ENCODE assay signal across 12 cellular contexts in the genomic region with DNA sequence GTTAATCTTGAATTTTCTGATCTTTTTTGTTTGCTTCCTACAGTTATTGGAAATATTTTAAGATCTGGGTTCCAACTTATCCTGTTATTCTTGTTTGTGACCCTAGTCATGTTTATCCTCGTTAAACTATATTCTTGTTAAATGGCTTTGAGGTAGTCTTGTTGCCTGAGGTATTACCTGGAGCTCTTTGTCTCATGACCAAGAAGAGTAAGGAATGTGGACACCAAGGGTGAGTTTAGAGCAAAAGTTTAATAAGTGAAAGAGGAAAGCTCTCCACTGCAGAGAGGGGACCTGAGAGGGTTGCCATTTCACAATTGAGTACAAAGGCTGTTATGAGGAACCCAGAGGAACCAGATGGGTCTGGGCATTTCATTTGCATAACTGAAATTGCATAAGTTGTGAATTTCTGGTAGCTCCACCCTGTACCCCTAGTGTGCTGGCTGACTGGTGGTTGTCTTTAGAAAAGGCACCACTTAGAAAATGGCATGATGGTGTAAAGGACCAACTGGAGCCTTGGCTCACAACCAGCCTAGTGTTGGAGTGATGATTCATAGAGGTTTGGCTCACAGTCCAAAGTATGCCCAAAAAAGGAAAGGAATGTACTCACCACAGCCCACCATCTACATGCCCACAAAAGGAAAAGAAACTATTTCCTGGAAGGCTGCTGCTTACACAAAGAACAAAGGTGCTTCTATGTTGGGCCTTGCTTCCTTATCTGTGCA. TPM values are rescaled to one million over a fixed set of nuclear protein-coding genes. Genes with fewer than 3 reads are reported as not detected.
DNase-seq lines count a peak whose midpoint lies in the region; ATAC-seq and TF ChIP-seq lines count a peak whose summit lies in the region.
"Had no signal": no experiment of that assay in that cellular context is flagged by ENCODE, and none has a peak within 500 bp of the region (broad histone marks: within the 10 kb centered on the region; RNA-seq: fewer than 3 reads in every experiment).

No MANE protein-coding gene starts in this region.

- H3K9me3 ChIP-seq in OCI-LY7 (ENCODE audit: low read length) (peaks cover 47% of the 10 kb centered on the region), left ventricle myocardium inferior (replicated peaks) (peaks cover 30% of the 10 kb centered on the region)

- no peaks in the 10 kb centered on the region for H3K4me1 ChIP-seq in OCI-LY7 (ENCODE audit: insufficient read depth, low read length, poor library complexity, severe bottlenecking)
- H3K4me1 ChIP-seq in left ventricle myocardium inferior, result no peaks in the 10 kb centered on the region

- TF ChIP-seq CTCF in OCI-LY7 (conservative IDR thresholded peaks at IDR 0.05; ENCODE audit: low read length) (no peak), choroid plexus epithelial cell (conservative IDR thresholded peaks at IDR 0.05; ENCODE audit: low read depth, low read length) (no peak), left ventricle myocardium inferior (IDR thresholded peaks at IDR 0.05; ENCODE audit: borderline replicate concordance) (no peak)

- intact Hi-C loops in OCI-LY7 (cut with micrococcal nuclease; ENCODE audit: unreplicated experiment), result no loop called here
- intact Hi-C loops in left ventricle myocardium inferior (cut with micrococcal nuclease), result no loop called here

- H3K4me3 ChIP-seq in OCI-LY7 (ENCODE audit: low read depth, low read length, poor library complexity, severe bottlenecking) (no peak overlapping the region), choroid plexus epithelial cell (ENCODE audit: low read depth, low read length) (no peak overlapping the region), left ventricle myocardium inferior (no peak overlapping the region)
- H3K4me3 ChIP-seq: SK-N-MC had no signal

- no TSS peak for BruUV-seq in OCI-LY7 (replicated peaks; lab: Mats Ljungman, UMichigan)

- no peaks in the 10 kb centered on the region for H3K27me3 Mint-ChIP-seq in activated CD8-positive, alpha-beta memory T cell treated with anti-CD3 and anti-CD28 coated beads, Interleukin-2, amount 10 ng/mL, durations not matched to agents 7 days and 5 days
- no peaks in the 10 kb centered on the region for H3K27me3 Mint-ChIP-seq in effector memory CD8-positive, alpha-beta T cell

- H2AFZ ChIP-seq in OCI-LY7 (ENCODE audit: low read length), result no peak overlapping the region

- CTCF ChIA-PET in activated CD8-positive, alpha-beta memory T cell treated with anti-CD3 and anti-CD28 coated beads, Interleukin-2, amount 10 ng/mL, durations not matched to agents 7 days and 5 days (lab: Charles Lee), result no interaction called here
- CTCF ChIA-PET in OCI-LY7 (lab: Charles Lee; ENCODE audit: unreplicated experiment), result no interaction called here

- DNase-seq in activated CD8-positive, alpha-beta memory T cell treated with anti-CD3 and anti-CD28 coated beads, Interleukin-2, amount 10 ng/mL, durations not matched to agents 7 days and 5 days, result no peak
- no peak for DNase-seq in activated CD8-positive, alpha-beta memory T cell treated with anti-CD3 and anti-CD28 coated beads, Interleukin-2, amount 50 U/mL, for 48 hours
- DNase-seq in OCI-LY7 (ENCODE audit: low spot score) (peak; percentile 57), choroid plexus epithelial cell (ENCODE audit: low read depth) (peak; percentile 54), islet precursor cell (no peak), left ventricle myocardium inferior (no peak)
- no peak for DNase-seq in stimulated activated effector memory CD8-positive, alpha-beta T cell treated with anti-CD3 and anti-CD28 coated beads, Interleukin-12 subunit alpha, Interleukin-12 subunit beta, amount 100 ng/mL, for 72 hours (ENCODE audit: low spot score in 2 of 2)
- no peak for DNase-seq in effector memory CD8-positive, alpha-beta T cell
- DNase-seq: activated CD4-positive, alpha-beta T cell treated with anti-CD3 and anti-CD28 coated beads, Interleukin-2, amount 50 U/mL, for 4 hours; aorta; stimulated activated CD4-positive, alpha-beta T cell treated with anti-CD3 and anti-CD28 coated beads, Interleukin-12 subunit alpha, Interleukin-12 subunit beta, amount 100 ng/mL, for 4 hours had no signal

- H3K4me2 ChIP-seq in OCI-LY7 (ENCODE audit: low read length), result no peak overlapping the region

- no peaks in the 10 kb centered on the region for H3K9me2 ChIP-seq in OCI-LY7 (ENCODE audit: insufficient read depth, low read length)

- ATAC-seq in activated CD8-positive, alpha-beta memory T cell treated with anti-CD3 and anti-CD28 coated beads, Interleukin-2, amount 10 ng/mL, durations not matched to agents 7 days and 5 days, result peak; percentile 9
- peak; percentile 32 for ATAC-seq in stimulated activated effector memory CD8-positive, alpha-beta T cell treated with anti-CD3 and anti-CD28 coated beads, Interleukin-12 subunit alpha, Interleukin-12 subunit beta, amount 100 ng/mL, for 72 hours
- no peak for ATAC-seq in effector memory CD8-positive, alpha-beta T cell (replicated peaks)

- H4K20me1 ChIP-seq in OCI-LY7 (ENCODE audit: insufficient read depth, low read length), result no peaks in the 10 kb centered on the region

- POLR2A ChIA-PET in OCI-LY7 (lab: Charles Lee), result interaction anchor here (0.6 kb wide), 2 partner anchors 115 to 426 kb away, joined by 3 to 4 read pairs; no protein-coding TSS in a partner anchor

- H3K27ac ChIP-seq in OCI-LY7 (ENCODE audit: low read depth, low read length, poor library complexity, severe bottlenecking) (no peak overlapping the region), left ventricle myocardium inferior (replicated peaks) (no peak overlapping the region)
- H3K27ac ChIP-seq: SK-N-MC had no signal

- H3K79me2 ChIP-seq in OCI-LY7 (ENCODE audit: insufficient read depth, low read depth, low read length), result no peaks in the 10 kb centered on the region

- H3K4me3 Mint-ChIP-seq in activated CD8-positive, alpha-beta memory T cell treated with anti-CD3 and anti-CD28 coated beads, Interleukin-2, amount 10 ng/mL, durations not matched to agents 7 days and 5 days, result no peak overlapping the region
- H3K4me3 Mint-ChIP-seq in stimulated activated effector memory CD8-positive, alpha-beta T cell treated with anti-CD3 and anti-CD28 coated beads, Interleukin-12 subunit alpha, Interleukin-12 subunit beta, amount 100 ng/mL, for 72 hours, result no peak overlapping the region
- H3K4me3 Mint-ChIP-seq in effector memory CD8-positive, alpha-beta T cell, result no peak overlapping the region

- H3K36me3 ChIP-seq in OCI-LY7 (ENCODE audit: insufficient read depth, low read length) (peaks cover 4% of the 10 kb centered on the region; the same call in 1 of the 2 replicates), left ventricle myocardium inferior (no peaks in the 10 kb centered on the region)

- H3K4me1 Mint-ChIP-seq in activated CD8-positive, alpha-beta memory T cell treated with anti-CD3 and anti-CD28 coated beads, Interleukin-2, amount 10 ng/mL, durations not matched to agents 7 days and 5 days, result peaks cover 11% of the 10 kb centered on the region
- H3K4me1 Mint-ChIP-seq in stimulated activated effector memory CD8-positive, alpha-beta T cell treated with anti-CD3 and anti-CD28 coated beads, Interleukin-12 subunit alpha, Interleukin-12 subunit beta, amount 100 ng/mL, for 72 hours, result peaks cover 11% of the 10 kb centered on the region
- H3K4me1 Mint-ChIP-seq in effector memory CD8-positive, alpha-beta T cell (ENCODE audit: low read depth in 2 of 2), result peaks cover 2% of the 10 kb centered on the region in 2 donors

- no peaks in the 10 kb centered on the region for H3K27me3 ChIP-seq in left ventricle myocardium inferior (ENCODE audit: low read depth)

- no peak overlapping the region for H3K27ac Mint-ChIP-seq in activated CD8-positive, alpha-beta memory T cell treated with anti-CD3 and anti-CD28 coated beads, Interleukin-2, amount 10 ng/mL, durations not matched to agents 7 days and 5 days
- no peak overlapping the region for H3K27ac Mint-ChIP-seq in stimulated activated effector memory CD8-positive, alpha-beta T cell treated with anti-CD3 and anti-CD28 coated beads, Interleukin-12 subunit alpha, Interleukin-12 subunit beta, amount 100 ng/mL, for 72 hours
- H3K27ac Mint-ChIP-seq in effector memory CD8-positive, alpha-beta T cell, result no peak overlapping the region

- H3K36me3 Mint-ChIP-seq in activated CD8-positive, alpha-beta memory T cell treated with anti-CD3 and anti-CD28 coated beads, Interleukin-2, amount 10 ng/mL, durations not matched to agents 7 days and 5 days, result peaks cover 39% of the 10 kb centered on the region
- H3K36me3 Mint-ChIP-seq in stimulated activated effector memory CD8-positive, alpha-beta T cell treated with anti-CD3 and anti-CD28 coated beads, Interleukin-12 subunit alpha, Interleukin-12 subunit beta, amount 100 ng/mL, for 72 hours, result no peaks in the 10 kb centered on the region
- peaks cover 4% of the 10 kb centered on the region for H3K36me3 Mint-ChIP-seq in effector memory CD8-positive, alpha-beta T cell (ENCODE audit: insufficient read depth)

- peaks cover 20% of the 10 kb centered on the region for H3K9me3 Mint-ChIP-seq in activated CD8-positive, alpha-beta memory T cell treated with anti-CD3 and anti-CD28 coated beads, Interleukin-2, amount 10 ng/mL, durations not matched to agents 7 days and 5 days (ENCODE audit: low read depth)
- peaks cover 6% of the 10 kb centered on the region for H3K9me3 Mint-ChIP-seq in stimulated activated effector memory CD8-positive, alpha-beta T cell treated with anti-CD3 and anti-CD28 coated beads, Interleukin-12 subunit alpha, Interleukin-12 subunit beta, amount 100 ng/mL, for 72 hours
- peaks cover 7 to 8% of the 10 kb centered on the region in 2 donors for H3K9me3 Mint-ChIP-seq in effector memory CD8-positive, alpha-beta T cell

RNA-seq across cellular contexts. Expression of a gene that starts 36.7 kb away (rescaled TPM):
- total RNA-seq in activated CD8-positive, alpha-beta memory T cell treated with anti-CD3 and anti-CD28 coated beads, Interleukin-2, amount 10 ng/mL, durations not matched to agents 7 days and 5 days, result 100 to 1,000 TPM; 110 to 137 TPM
- total RNA-seq in OCI-LY7 (2014; rRNA removed; shearing (Covaris generic)), result 53.3 and 70.4 TPM in 2 replicates
- total RNA-seq in OCI-LY7 (2022), result 46.3 and 60.8 TPM in 2 replicates
- 19.4 TPM for total RNA-seq in left ventricle myocardium inferior

Comparison
In these comparisons a context has a peak if more than half of its experiments do, and no peak if none do; other contexts are left out.
1. DNase-seq: peak in OCI-LY7 (single experiment) and choroid plexus epithelial cell (single experiment); none in activated CD8-positive, alpha-beta memory T cell treated with anti-CD3 and anti-CD28 coated beads, Interleukin-2, amount 10 ng/mL, durations not matched to agents 7 days and 5 days (single experiment), activated CD8-positive, alpha-beta memory T cell treated with anti-CD3 and anti-CD28 coated beads, Interleukin-2, amount 50 U/mL, for 48 hours (single experiment), stimulated activated effector memory CD8-positive, alpha-beta T cell treated with anti-CD3 and anti-CD28 coated beads, Interleukin-12 subunit alpha, Interleukin-12 subunit beta, amount 100 ng/mL, for 72 hours (0 of 2), islet precursor cell (single experiment), left ventricle myocardium inferior (single experiment) and effector memory CD8-positive, alpha-beta T cell (0 of 3).